In genomic region chr1:18962121-18962721, GRCh38 we compare ENCODE assay signal across 20 cellular contexts. TPM values are rescaled to one million over a fixed set of nuclear protein-coding genes. Genes with fewer than 3 reads are reported as not detected.
A peak's percentile ranks its signal among the peaks of the same experiment; 100 is the strongest.
DNase-seq lines count a peak whose midpoint lies in the region; ATAC-seq, FAIRE-seq and TF ChIP-seq lines count a peak whose summit lies in the region.
"Had no signal": no experiment of that assay in that cellular context is flagged by ENCODE, and none has a peak within 500 bp of the region (broad histone marks: within the 10 kb centered on the region; RNA-seq: fewer than 3 reads in every experiment).

No MANE protein-coding gene starts in this region.

- peak overlapping the region; percentile 42 for H3K4me2 ChIP-seq in A549

- peak overlapping the region; percentile 32 to 73; a peak in 4 of 6 replicates for H3K27ac ChIP-seq in A549
- H3K27ac ChIP-seq in RWPE1, result peak overlapping the region; percentile 97
- peak overlapping the region; percentile 48 to 77 (median 58) for H3K27ac ChIP-seq in pancreas
- H3K27ac ChIP-seq: ascending aorta had no signal

- FAIRE-seq in A549 (lab: Jason Lieb, UNC), result no peak
- FAIRE-seq in pancreas (lab: Jason Lieb, UNC), result no peak
- FAIRE-seq: GM12892 had no signal

- DNase-seq in A549 (ENCODE audit: low read depth in 1 of 2, low spot score in 1 of 2) (no peak), RWPE1 (ENCODE audit: low spot score) (peak; percentile 59), fibroblast of pulmonary artery (ENCODE audit: low read depth) (peak; percentile 37), pancreas (peak in 1 of 6 donors; percentile 56), 8988T (no peak), A172 (ENCODE audit: low spot score) (no peak)
- DNase-seq in activated CD4-positive, alpha-beta T cell treated with anti-CD3 and anti-CD28 coated beads for 4 hours, result no peak
- DNase-seq: activated CD4-positive, CD25-positive, alpha-beta regulatory T cell treated with anti-CD3 and anti-CD28 coated beads, Interleukin-2, amount 50 U/mL, for 72 hours; activated T-cell treated with anti-CD3 and anti-CD28 coated beads, Interleukin-2, amount 50 U/mL, for 48 hours; DMS53; effector CD4-positive, alpha-beta T cell; heart left ventricle; NCI-H1417; NCI-H226; occipital lobe; stimulated activated CD4-positive, alpha-beta T cell treated with anti-CD3 and anti-CD28 coated beads, Interleukin-15, amount 100 ng/mL, for 24 hours; T-cell had no signal

- intact Hi-C loops in pancreas (cut with DNase I), result no loop called here

- TF ChIP-seq POLR2A in A549 (IDR thresholded peaks at IDR 0.05; ENCODE audit: low read length), result no peak

- TF ChIP-seq EP300 in A549 (IDR thresholded peaks at IDR 0.05), result no peak

- ATAC-seq in A549 (peak in 1 of 2 experiments; percentile 20; a peak in 3 of 6 replicates), pancreas (peak; percentile 28 to 55 (median 42)), HG03354 (IDR thresholded peaks at IDR 0.05; ENCODE audit: poor library complexity, severe bottlenecking, unreplicated experiment) (no peak)
- ATAC-seq: T-cell had no signal

- TF ChIP-seq RAD21 in A549 (conservative IDR thresholded peaks at IDR 0.05 in 1 of 2, IDR thresholded peaks at IDR 0.05 in 1 of 2), result no peak

- CTCF ChIA-PET in A549 (lab: Yijun Ruan, JAX) (interaction anchor here (1.1 to 6.0 kb wide), 3 partner anchors 8 to 55 kb away, joined by 3 to 23 read pairs (median 5); no protein-coding TSS in a partner anchor), RWPE1 (lab: Yijun Ruan, JAX) (interaction anchor here (0.8 to 1.0 kb wide), 2 partner anchors 78 to 1978 kb away, joined by 3 to 4 read pairs; no protein-coding TSS in a partner anchor)

- no peak for TF ChIP-seq CTCF in A549 (IDR thresholded peaks at IDR 0.05)
- TF ChIP-seq CTCF in RWPE1 (conservative IDR thresholded peaks at IDR 0.05; ENCODE audit: low read depth), result no peak
- no peak for TF ChIP-seq CTCF in fibroblast of pulmonary artery (IDR thresholded peaks at IDR 0.05; ENCODE audit: low read length, missing control alignments)
- no peak for TF ChIP-seq CTCF in pancreas (IDR thresholded peaks at IDR 0.05)

- H3K4me3 ChIP-seq in A549 (no peak overlapping the region), fibroblast of pulmonary artery (replicated peaks; ENCODE audit: low read depth, low read length) (no peak overlapping the region), pancreas (no peak overlapping the region)
- H3K4me3 ChIP-seq: ascending aorta, heart left ventricle had no signal

- H3K27me3 ChIP-seq in pancreas, result no peaks in the 10 kb centered on the region
- H3K27me3 ChIP-seq: ascending aorta, heart left ventricle had no signal

- H3K4me1 ChIP-seq in A549, result peaks cover 34% of the 10 kb centered on the region
- H3K4me1 ChIP-seq in pancreas, result peaks cover 0 to 17% (median 7%) of the 10 kb centered on the region in 3 donors

- H3K9me3 ChIP-seq in A549 (no peaks in the 10 kb centered on the region), pancreas (no peaks in the 10 kb centered on the region)
- H3K9me3 ChIP-seq: ascending aorta, heart left ventricle had no signal

- POLR2A ChIA-PET in A549 (lab: Yijun Ruan, JAX) (no interaction called here), RWPE1 (lab: Yijun Ruan, JAX; ENCODE audit: low non-redundant PET) (interaction anchor here (0.6 kb wide), 1 partner anchor 23 kb away, joined by 4 read pairs; no protein-coding TSS in a partner anchor)

- H3K36me3 ChIP-seq in pancreas, result no peaks in the 10 kb centered on the region
- H3K36me3 ChIP-seq: ascending aorta, heart left ventricle had no signal

- 57% methylated on average over 8 of the region's 9 CpGs for WGBS in A549 (ENCODE audit: missing lambda C conversion rate)
- 60 to 64% methylated on average over 9 of the region's 9 CpGs for WGBS in pancreas, 2 donors

TF ChIP-seq in A549, 52 proteins besides CTCF, POLR2A, EP300 and RAD21:
- TF ChIP-seq SREBF2 (IDR thresholded peaks at IDR 0.05), result no peak
TF ChIP-seq in A549: peak in this region for 0.

RNA-seq across cellular contexts. Expression of gene IFFO2, which starts 5.7 kb away (rescaled TPM):
- 23.0 and 24.3 TPM in 2 replicates for polyA plus RNA-seq in A549 (2011; rRNA removed)
- 43.9 and 44.0 TPM in 2 replicates for polyA plus RNA-seq in A549 (2012; cell fraction: cytosol; rRNA removed)
- polyA plus RNA-seq in A549 (2012; cell fraction: nucleus; rRNA removed), result 93.7 and 96.0 TPM in 2 replicates
- polyA plus RNA-seq in A549 (2017; fragmentation: RNase III; extraction: RNeasy Plus Mini Kit Qiagen cat#74134 plus additional on column Dnase treatment), result 50.1 to 57.5 TPM (median 53.9 TPM) in 3 replicates
- 24.2 and 31.1 TPM in 2 replicates for polyA minus RNA-seq in A549 (2011; rRNA and poly(A)+ RNA removed)
- total RNA-seq in pancreas, result 10 to 100 TPM; 23.0 to 38.4 (median 26.4) TPM
- polyA plus RNA-seq in pancreas, result 10 to 100 TPM; 13.9 to 14.0 TPM
- 6.3 and 7.1 TPM in 2 replicates for total RNA-seq in A172 (2014; rRNA removed; shearing (Covaris generic))

RNA-seq across cellular contexts. Expression of gene ALDH4A1, which starts 59.9 kb away (rescaled TPM):
- polyA plus RNA-seq in A549 (2011; rRNA removed) (9.4 and 9.7 TPM in 2 replicates), A549 (2017; fragmentation: RNase III; extraction: RNeasy Plus Mini Kit Qiagen cat#74134 plus additional on column Dnase treatment) (14.7 to 17.1 TPM (median 15.4 TPM) in 3 replicates), pancreas (1 to 10 TPM; 6.0 to 7.6 TPM)
- 17.8 and 20.9 TPM in 2 replicates for polyA plus RNA-seq in A549 (2012; cell fraction: cytosol; rRNA removed)
- 44.6 and 47.4 TPM in 2 replicates for polyA plus RNA-seq in A549 (2012; cell fraction: nucleus; rRNA removed)
- polyA minus RNA-seq in A549 (2011; rRNA and poly(A)+ RNA removed), result 12.0 and 13.4 TPM in 2 replicates
- 1 to 10 TPM; 1.4 to 5.9 (median 3.5) TPM for total RNA-seq in pancreas
- 8.4 and 10.1 TPM in 2 replicates for total RNA-seq in A172 (2014; rRNA removed; shearing (Covaris generic))

Comparison
In these comparisons a context has a peak if more than half of its experiments do, and no peak if none do; other contexts are left out.
1. DNase-seq: peak in RWPE1 (single experiment) and fibroblast of pulmonary artery (single experiment); none in A549 (0 of 2), activated CD4-positive, alpha-beta T cell treated with anti-CD3 and anti-CD28 coated beads for 4 hours (0 of 2), 8988T (single experiment) and A172 (single experiment).
2. Peak in every context shown above with its lines, with median percentiles within 50 percentile points of each other: H3K27ac ChIP-seq.